8 cellular contexts compared by ENCODE assay signal in the genomic region with DNA sequence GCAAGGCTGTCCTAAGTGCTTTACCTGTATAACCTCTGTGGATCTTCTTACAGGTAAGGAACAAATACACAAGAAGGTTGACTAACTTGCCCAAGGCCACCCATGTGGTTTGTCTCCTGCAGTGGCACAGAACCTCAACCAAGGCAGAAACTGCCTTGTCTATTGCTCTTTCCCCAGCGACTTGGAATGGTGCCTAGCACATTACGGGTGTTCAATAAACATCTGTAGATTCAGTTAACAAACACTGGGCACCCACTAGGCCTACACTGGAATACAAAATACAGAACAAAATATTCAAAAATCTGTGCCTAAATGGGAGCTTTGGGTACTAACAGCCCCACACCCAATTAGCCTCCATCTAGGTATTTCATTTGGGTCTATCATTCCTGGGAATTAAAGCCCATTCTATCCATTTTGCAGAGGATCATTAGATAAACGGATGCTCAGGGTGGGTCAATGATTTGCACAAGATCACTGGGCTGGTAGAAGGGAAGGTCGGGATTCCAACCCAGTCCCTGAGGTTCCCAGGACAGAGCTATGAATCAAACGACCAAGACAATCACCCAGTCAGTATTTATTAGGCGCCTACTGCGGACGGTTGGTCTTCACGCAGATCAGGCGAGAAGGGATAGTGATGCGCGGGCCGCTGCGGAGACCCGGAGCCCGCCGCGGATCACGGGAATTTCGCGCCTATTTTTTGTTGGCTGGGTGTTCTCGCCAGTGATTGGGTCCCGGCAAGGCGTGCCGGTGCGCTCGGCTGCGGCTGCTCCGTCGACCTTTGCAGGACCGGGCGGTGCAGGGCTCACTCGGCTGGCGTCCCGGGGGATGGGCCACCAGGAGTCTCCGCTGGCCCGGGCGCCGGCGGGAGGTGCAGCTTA. TPM values are rescaled to one million over a fixed set of nuclear protein-coding genes. Genes with fewer than 3 reads are reported as not detected.
A peak's percentile ranks its signal among the peaks of the same experiment; 100 is the strongest.
DNase-seq lines count a peak whose midpoint lies in the region; ATAC-seq and TF ChIP-seq lines count a peak whose summit lies in the region.

A gene (plus strand): TSS at position 771 of the 878 bp plus-strand sequence. CDS start 55 bp downstream, at position 826.

- ATAC-seq in GM18517 (IDR thresholded peaks at IDR 0.05; ENCODE audit: unreplicated experiment) (peak; percentile 48), HG02981 (IDR thresholded peaks at IDR 0.05; ENCODE audit: unreplicated experiment) (peak; percentile 34)
- peak; percentile 72 for ATAC-seq in stimulated activated naive CD8-positive, alpha-beta T cell treated with anti-CD3 and anti-CD28 coated beads, Interleukin-15, Interleukin-2, amounts not matched to agents 100 U/mL and 50 U/mL, for 24 hours

- H2AFZ ChIP-seq in ACC112 (ENCODE audit: low read length, unreplicated experiment): peak within 1 kb of the TSS; percentile 37

- H3K27ac Mint-ChIP-seq in mesothelial cell of epicardium: peak within 1 kb of the TSS; percentile 100

- DNase-seq in NCI-H1930 (lab: John Stamatoyannopoulos, UW) (peak; percentile 66 to 76), mesothelial cell of epicardium (ENCODE audit: low spot score in 2 of 2, unreplicated experiment in 2 of 2) (peak in 1 of 2 experiments; percentile 37)
- peak; percentile 74 for DNase-seq in activated CD4-positive, CD25-positive, alpha-beta regulatory T cell treated with anti-CD3 and anti-CD28 coated beads, Interleukin-2, amount 50 U/mL, for 72 hours
- DNase-seq in stimulated activated naive CD8-positive, alpha-beta T cell treated with anti-CD3 and anti-CD28 coated beads, Interleukin-15, Interleukin-2, amounts not matched to agents 100 U/mL and 50 U/mL, for 24 hours: peak; percentile 83

- peaks cover 35% of the 10 kb centered on the region for H3K79me2 ChIP-seq in ACC112 (ENCODE audit: control insufficient read depth, insufficient read depth, low read length, unreplicated experiment)

- no peaks in the 10 kb centered on the region for H3K9me3 Mint-ChIP-seq in mesothelial cell of epicardium

- no peaks in the 10 kb centered on the region; the same call in 1 of the 2 replicates for H3K27me3 ChIP-seq in ACC112 (ENCODE audit: insufficient read depth, low read length)
- no peaks in the 10 kb centered on the region for H3K27me3 ChIP-seq in ectodermal cell (ENCODE audit: control insufficient read depth, insufficient read depth, low read length, poor library complexity, severe bottlenecking)

- peaks cover 31% of the 10 kb centered on the region for H3K4me1 Mint-ChIP-seq in mesothelial cell of epicardium

- H3K27ac ChIP-seq in ACC112 (ENCODE audit: low read depth, low read length) (peak within 1 kb of the TSS; percentile 96), ectodermal cell (ENCODE audit: insufficient read depth, low read depth, low read length, poor library complexity, severe bottlenecking) (peak within 1 kb of the TSS; percentile 100)

- H3K27me3 Mint-ChIP-seq in mesothelial cell of epicardium (ENCODE audit: low read depth): no peaks in the 10 kb centered on the region

- H3K4me3 ChIP-seq in ACC112 (ENCODE audit: low read depth, low read length) (peak within 1 kb of the TSS; percentile 95), ectodermal cell (ENCODE audit: insufficient read depth, low read depth, low read length) (peak within 1 kb of the TSS; percentile 85)

- H3K36me3 ChIP-seq in ACC112 (ENCODE audit: insufficient read depth, low read length) (peaks cover 5% of the 10 kb centered on the region; the same call in 1 of the 2 replicates), ectodermal cell (ENCODE audit: control insufficient read depth, insufficient read depth, low read length) (no peaks in the 10 kb centered on the region)

- no peak for TF ChIP-seq CTCF in mesothelial cell of epicardium (IDR thresholded peaks at IDR 0.05; ENCODE audit: unreplicated experiment)

- H3K4me1 ChIP-seq in ACC112 (ENCODE audit: control insufficient read depth, insufficient read depth, low read length, unreplicated experiment): peaks cover 14% of the 10 kb centered on the region
- peaks cover 3% of the 10 kb centered on the region for H3K4me1 ChIP-seq in ectodermal cell (ENCODE audit: control insufficient read depth, insufficient read depth, low read length)

- H3K36me3 Mint-ChIP-seq in mesothelial cell of epicardium: peaks cover 2% of the 10 kb centered on the region

- H3K9me3 ChIP-seq in ectodermal cell (ENCODE audit: control insufficient read depth, low read length): no peaks in the 10 kb centered on the region

- WGBS in ectodermal cell, 2 experiments: 3% methylated on average over 40 of the region's 40 CpGs

- peak within 1 kb of the TSS; percentile 93 for H3K4me3 Mint-ChIP-seq in mesothelial cell of epicardium

RNA-seq across cellular contexts. Expression of the gene that starts here (rescaled TPM):
- polyA plus RNA-seq in ectodermal cell (2013, experiment 1 of 4): 35.5 TPM
- 38.5 TPM for polyA plus RNA-seq in ectodermal cell (2013, experiment 2 of 4)
- polyA plus RNA-seq in ectodermal cell (2013, experiment 3 of 4): 19.3 TPM
- 20.7 TPM for polyA plus RNA-seq in ectodermal cell (2013, experiment 4 of 4)
- 31.0 to 31.9 TPM (median 31.6 TPM) in 3 replicates for total RNA-seq in mesothelial cell of epicardium
